8 cellular contexts compared by ENCODE assay signal in genomic region chr1:95073446-95073845, GRCh38. TPM values are rescaled to one million over a fixed set of nuclear protein-coding genes. Genes with fewer than 3 reads are reported as not detected.
A peak's percentile ranks its signal among the peaks of the same experiment; 100 is the strongest.
DNase-seq lines count a peak whose midpoint lies in the region; ATAC-seq and TF ChIP-seq lines count a peak whose summit lies in the region.

No MANE protein-coding gene starts in this region.

- peak; percentile 14 for ATAC-seq in left lung
- no peak for ATAC-seq in HG02973 (IDR thresholded peaks at IDR 0.05; ENCODE audit: unreplicated experiment)

- H3K9ac ChIP-seq in adipocyte (ENCODE audit: low read length), result peak overlapping the region; percentile 86

- no peaks in the 10 kb centered on the region for H3K36me3 ChIP-seq in adipocyte (ENCODE audit: control insufficient read depth, insufficient read depth, low read length, severe bottlenecking)
- no peaks in the 10 kb centered on the region for H3K36me3 ChIP-seq in left lung
- H3K36me3 ChIP-seq in tibial artery, result no peaks in the 10 kb centered on the region

- no peak for DNase-seq in activated CD4-positive, alpha-beta T cell treated with anti-CD3 and anti-CD28 coated beads, Interleukin-2, amount 10 ng/mL, durations not matched to agents 7 days and 5 days
- DNase-seq in activated CD4-positive, alpha-beta T cell treated with anti-CD3 and anti-CD28 coated beads, Interleukin-2, amount 50 U/mL, for 1 hour, result no peak
- DNase-seq in adipocyte (ENCODE audit: low read depth), result no peak
- no peak for DNase-seq in left lung
- DNase-seq in tibial artery, result no peak
- no peak for DNase-seq in amniotic stem cell (lab: John Stamatoyannopoulos, UW)
- no peak for DNase-seq in DMS153 treated with DMSO at 0.1 percent for 48 hours (lab: John Stamatoyannopoulos, UW; ENCODE audit: unreplicated experiment)

- H3K4me1 ChIP-seq in adipocyte (ENCODE audit: control insufficient read depth, insufficient read depth, low read length) (peaks cover 10% of the 10 kb centered on the region), left lung (peaks cover 6 to 10% of the 10 kb centered on the region in 2 donors), tibial artery (peaks cover 0 to 8% (median 0%) of the 10 kb centered on the region in 4 donors)

- H3K9me3 ChIP-seq in adipocyte (ENCODE audit: control insufficient read depth, low read length) (no peaks in the 10 kb centered on the region), left lung (no peaks in the 10 kb centered on the region), tibial artery (no peaks in the 10 kb centered on the region)

- peak overlapping the region; percentile 84 to 89 for H3K27ac ChIP-seq in left lung
- H3K27ac ChIP-seq in tibial artery, result peak overlapping the region; percentile 86 to 88

- H3K27me3 Mint-ChIP-seq in activated CD4-positive, alpha-beta T cell treated with anti-CD3 and anti-CD28 coated beads, Interleukin-2, amount 10 ng/mL, durations not matched to agents 7 days and 5 days, result peaks cover 2% of the 10 kb centered on the region

- TF ChIP-seq CTCF in left lung (IDR thresholded peaks at IDR 0.05) (no peak), tibial artery (IDR thresholded peaks at IDR 0.05) (no peak)

- CTCF ChIA-PET in activated CD4-positive, alpha-beta T cell treated with anti-CD3 and anti-CD28 coated beads, Interleukin-2, amount 10 ng/mL, durations not matched to agents 7 days and 5 days (lab: Charles Lee), result interaction anchor here (0.5 to 1.5 kb wide), 5 partner anchors 11 to 226 kb away, joined by 3 to 9 read pairs (median 4); partner anchors contain the start of gene RWDD3

- H3K4me3 Mint-ChIP-seq in activated CD4-positive, alpha-beta T cell treated with anti-CD3 and anti-CD28 coated beads, Interleukin-2, amount 10 ng/mL, durations not matched to agents 7 days and 5 days, result peak overlapping the region; percentile 84

- intact Hi-C loops in left lung (cut with DNase I) (no loop called here), tibial artery (cut with DNase I; ENCODE audit: low total_unique reads) (loop anchor here (2.0 to 10.0 kb wide), 2 partner anchors 37 to 161 kb away; partner anchors contain the start of gene RWDD3)

- no peaks in the 10 kb centered on the region for H3K9me3 Mint-ChIP-seq in activated CD4-positive, alpha-beta T cell treated with anti-CD3 and anti-CD28 coated beads, Interleukin-2, amount 10 ng/mL, durations not matched to agents 7 days and 5 days

- POLR2A ChIA-PET in activated CD4-positive, alpha-beta T cell treated with anti-CD3 and anti-CD28 coated beads, Interleukin-2, amount 10 ng/mL, durations not matched to agents 7 days and 5 days (lab: Charles Lee), result interaction anchor here (1.4 kb wide), 1 partner anchor 160 kb away, joined by 9 read pairs; the partner anchor contains the start of gene RWDD3

- H3K27me3 ChIP-seq in adipocyte (replicated peaks; ENCODE audit: control insufficient read depth, insufficient read depth, low read length), result peaks cover 2% of the 10 kb centered on the region
- H3K27me3 ChIP-seq in left lung, result peaks cover 0 to 6% of the 10 kb centered on the region in 2 donors
- no peaks in the 10 kb centered on the region for H3K27me3 ChIP-seq in tibial artery

- peak overlapping the region; percentile 90 for H3K27ac Mint-ChIP-seq in activated CD4-positive, alpha-beta T cell treated with anti-CD3 and anti-CD28 coated beads, Interleukin-2, amount 10 ng/mL, durations not matched to agents 7 days and 5 days

- peaks cover 21% of the 10 kb centered on the region for H3K4me1 Mint-ChIP-seq in activated CD4-positive, alpha-beta T cell treated with anti-CD3 and anti-CD28 coated beads, Interleukin-2, amount 10 ng/mL, durations not matched to agents 7 days and 5 days

- H3K4me3 ChIP-seq in adipocyte (ENCODE audit: low read length) (peak overlapping the region; percentile 80), left lung (peak overlapping the region; percentile 47 to 63), tibial artery (peak overlapping the region; percentile 60 to 70)

- no peaks in the 10 kb centered on the region for H3K36me3 Mint-ChIP-seq in activated CD4-positive, alpha-beta T cell treated with anti-CD3 and anti-CD28 coated beads, Interleukin-2, amount 10 ng/mL, durations not matched to agents 7 days and 5 days (ENCODE audit: low read depth)

RNA-seq across cellular contexts. Expression of gene ALG14, which starts 0.7 kb away (rescaled TPM):
- 1 to 10 TPM; 2.3 to 3.4 TPM for total RNA-seq in activated CD4-positive, alpha-beta T cell treated with anti-CD3 and anti-CD28 coated beads, Interleukin-2, amount 10 ng/mL, durations not matched to agents 7 days and 5 days
- total RNA-seq in left lung, result 1 to 10 TPM; 5.1 to 7.9 TPM

RNA-seq across cellular contexts. Expression of gene TLCD4, which starts 43.7 kb away (rescaled TPM):
- total RNA-seq in activated CD4-positive, alpha-beta T cell treated with anti-CD3 and anti-CD28 coated beads, Interleukin-2, amount 10 ng/mL, durations not matched to agents 7 days and 5 days, result under 1 TPM in 1 of 2 experiments, not detected in 1; 0.04 TPM
- total RNA-seq in left lung, result 10 to 100 TPM; 14.7 to 21.3 TPM

Comparison
In these comparisons a context has a peak if more than half of its experiments do, and no peak if none do; other contexts are left out.
1. RNA of gene TLCD4, which starts 43.7 kb away (total RNA-seq): 14.7 to 21.3 TPM in left lung; 0.04 TPM in activated CD4-positive, alpha-beta T cell treated with anti-CD3 and anti-CD28 coated beads, Interleukin-2, amount 10 ng/mL, durations not matched to agents 7 days and 5 days; every median in the first group is over 10 times any median in the second.
2. Peak in every context shown above with its lines, with median percentiles within 50 percentile points of each other: H3K4me3 ChIP-seq.